ENCODE assay signal across 8 cellular contexts in genomic region chr19:50922316-50922853, GRCh38. TPM values are rescaled to one million over a fixed set of nuclear protein-coding genes. Genes with fewer than 3 reads are reported as not detected.
DNase-seq lines count a peak whose midpoint lies in the region; TF ChIP-seq lines count a peak whose summit lies in the region.

No MANE protein-coding gene starts in this region.

- POLR2A ChIA-PET in SK-N-SH (lab: Yijun Ruan, JAX): interaction anchor here (1.9 kb wide), 1 partner anchor 129 kb away, joined by 5 read pairs; no protein-coding TSS in a partner anchor

- H3K9me3 Mint-ChIP-seq in activated naive CD4-positive, alpha-beta T cell treated with anti-CD3 and anti-CD28 coated beads for 36 hours: no peaks in the 10 kb centered on the region
- H3K9me3 Mint-ChIP-seq in glutamatergic neuron (ENCODE audit: unreplicated experiment): no peaks in the 10 kb centered on the region
- no peaks in the 10 kb centered on the region for H3K9me3 Mint-ChIP-seq in type B pancreatic cell

- peak overlapping the region; percentile 67 to 87 (median 78) for H3K4me2 ChIP-seq in BLaER1 treated with 17β-estradiol and CSF1 and Interleukin-3, amounts not matched to agents 10 nM and 100 nM
- H3K4me2 ChIP-seq in SK-N-SH: no peak overlapping the region
- H3K4me2 ChIP-seq in parathyroid adenoma (ENCODE audit: low read length): no peak overlapping the region

- peak overlapping the region in 2 of 11 experiments; percentile 10 to 22; a peak in 1 of 22 replicates for H3K9ac ChIP-seq in BLaER1 treated with 17β-estradiol and CSF1 and Interleukin-3, amounts not matched to agents 10 nM and 100 nM
- H3K9ac ChIP-seq in SK-N-SH (no peak overlapping the region), parathyroid adenoma (no peak overlapping the region)

- H3K27me3 Mint-ChIP-seq in activated naive CD4-positive, alpha-beta T cell treated with anti-CD3 and anti-CD28 coated beads for 36 hours (ENCODE audit: low read depth): peaks cover 28% of the 10 kb centered on the region
- H3K27me3 Mint-ChIP-seq in glutamatergic neuron (ENCODE audit: unreplicated experiment) (peaks cover 3% of the 10 kb centered on the region), type B pancreatic cell (peaks cover 58% of the 10 kb centered on the region)

- no peaks in the 10 kb centered on the region for H3K36me3 ChIP-seq in BLaER1 treated with 17β-estradiol and CSF1 and Interleukin-3, amounts not matched to agents 10 nM and 100 nM
- H3K36me3 ChIP-seq in SK-N-SH (replicated peaks in 1 of 2; ENCODE audit: control insufficient read depth in 1 of 2, insufficient read depth in 2 of 2, low read length in 1 of 2): no peaks in the 10 kb centered on the region
- H3K36me3 ChIP-seq in parathyroid adenoma (ENCODE audit: control insufficient read depth, insufficient read depth, low read length): no peaks in the 10 kb centered on the region

- no peak overlapping the region for H3K4me3 Mint-ChIP-seq in activated naive CD4-positive, alpha-beta T cell treated with anti-CD3 and anti-CD28 coated beads for 36 hours
- H3K4me3 Mint-ChIP-seq in glutamatergic neuron (ENCODE audit: unreplicated experiment): no peak overlapping the region
- peak overlapping the region; percentile 43 for H3K4me3 Mint-ChIP-seq in type B pancreatic cell

- H2AFZ ChIP-seq in SK-N-SH (ENCODE audit: low read depth) (no peak overlapping the region), parathyroid adenoma (peak overlapping the region; percentile 41)

- TF ChIP-seq CTCF in GM20000 (IDR thresholded peaks at IDR 0.05; ENCODE audit: extremely low read depth, missing control alignments) (peak; percentile 76), SK-N-SH (IDR thresholded peaks at IDR 0.05) (peak; percentile 76), glutamatergic neuron (IDR thresholded peaks at IDR 0.05; ENCODE audit: partially characterized antibody, unreplicated experiment) (peak; percentile 91), parathyroid adenoma (IDR thresholded peaks at IDR 0.05) (peak; percentile 87), type B pancreatic cell (conservative IDR thresholded peaks at IDR 0.05) (peak; percentile 95)

- peaks cover 7% of the 10 kb centered on the region for H3K4me1 Mint-ChIP-seq in activated naive CD4-positive, alpha-beta T cell treated with anti-CD3 and anti-CD28 coated beads for 36 hours (ENCODE audit: low read depth)
- H3K4me1 Mint-ChIP-seq in glutamatergic neuron (ENCODE audit: low read depth, unreplicated experiment) (no peaks in the 10 kb centered on the region), type B pancreatic cell (ENCODE audit: unreplicated experiment) (peaks cover 13% of the 10 kb centered on the region)

- peak; percentile 83 for TF ChIP-seq RAD21 in SK-N-SH (IDR thresholded peaks at IDR 0.05; ENCODE audit: low read length)

- H3K79me2 ChIP-seq in SK-N-SH (ENCODE audit: insufficient read depth) (no peaks in the 10 kb centered on the region), parathyroid adenoma (no peaks in the 10 kb centered on the region)

- H3K36me3 Mint-ChIP-seq in activated naive CD4-positive, alpha-beta T cell treated with anti-CD3 and anti-CD28 coated beads for 36 hours (ENCODE audit: low read depth): no peaks in the 10 kb centered on the region
- H3K36me3 Mint-ChIP-seq in glutamatergic neuron (ENCODE audit: unreplicated experiment) (no peaks in the 10 kb centered on the region), type B pancreatic cell (no peaks in the 10 kb centered on the region)

- WGBS in SK-N-SH (ENCODE audit: low lambda C conversion rate): 11% methylated on average over 9 of the region's 21 CpGs

- no peaks in the 10 kb centered on the region for H3K27me3 ChIP-seq in BLaER1 treated with 17β-estradiol and CSF1 and Interleukin-3, amounts not matched to agents 10 nM and 100 nM
- peaks cover 63% of the 10 kb centered on the region; the same call in 1 of the 2 replicates for H3K27me3 ChIP-seq in SK-N-SH (ENCODE audit: insufficient read depth)
- H3K27me3 ChIP-seq in parathyroid adenoma (ENCODE audit: control insufficient read depth, insufficient read depth, low read length): no peaks in the 10 kb centered on the region

- no peak overlapping the region for H3K4me3 ChIP-seq in BLaER1 treated with 17β-estradiol and CSF1 and Interleukin-3, amounts not matched to agents 10 nM and 100 nM
- H3K4me3 ChIP-seq in SK-N-SH (ENCODE audit: low read depth in 2 of 2, low read length in 1 of 2) (peak overlapping the region in 1 of 2 experiments; percentile 35; a peak in 1 of 4 replicates), parathyroid adenoma (ENCODE audit: low read depth, low read length) (no peak overlapping the region)

- no peaks in the 10 kb centered on the region for H3K9me2 ChIP-seq in SK-N-SH

- H4K20me1 ChIP-seq in BLaER1 treated with 17β-estradiol and CSF1 and Interleukin-3, amounts not matched to agents 10 nM and 100 nM: no peaks in the 10 kb centered on the region
- no peaks in the 10 kb centered on the region for H4K20me1 ChIP-seq in SK-N-SH (ENCODE audit: insufficient read depth)

- H3F3A ChIP-seq in SK-N-SH (replicated peaks; ENCODE audit: insufficient read depth): no peaks in the 10 kb centered on the region

- TF ChIP-seq EP300 in SK-N-SH (IDR thresholded peaks at IDR 0.05; ENCODE audit: borderline replicate concordance in 1 of 2, low read depth in 1 of 2, low read length in 1 of 2): no peak

- no peak overlapping the region for H3K27ac ChIP-seq in BLaER1 treated with 17β-estradiol and CSF1 and Interleukin-3, amounts not matched to agents 10 nM and 100 nM
- H3K27ac ChIP-seq in SK-N-SH (ENCODE audit: low read depth in 2 of 2, low read length in 1 of 2) (no peak overlapping the region), parathyroid adenoma (no peak overlapping the region)

- H3K9me3 ChIP-seq in BLaER1 treated with 17β-estradiol and CSF1 and Interleukin-3, amounts not matched to agents 10 nM and 100 nM (replicated peaks in 1 of 11): no peaks in the 10 kb centered on the region
- H3K9me3 ChIP-seq in SK-N-SH (no peaks in the 10 kb centered on the region), parathyroid adenoma (ENCODE audit: control insufficient read depth, low read length) (no peaks in the 10 kb centered on the region)

- H3K27ac Mint-ChIP-seq in activated naive CD4-positive, alpha-beta T cell treated with anti-CD3 and anti-CD28 coated beads for 36 hours: no peak overlapping the region
- no peak overlapping the region for H3K27ac Mint-ChIP-seq in glutamatergic neuron (ENCODE audit: unreplicated experiment)
- H3K27ac Mint-ChIP-seq in type B pancreatic cell: peak overlapping the region; percentile 66

- CTCF ChIA-PET in SK-N-SH (lab: Yijun Ruan, JAX): interaction anchor here (0.5 to 3.6 kb wide), 42 partner anchors 8 to 670 kb away, joined by 3 to 25 read pairs (median 4); partner anchors contain the start of genes ACP4 and KLK4
- CTCF ChIA-PET in activated naive CD4-positive, alpha-beta T cell treated with anti-CD3 and anti-CD28 coated beads for 36 hours (lab: Charles Lee): interaction anchor here (0.6 to 1.9 kb wide), 25 partner anchors 8 to 389 kb away, joined by 3 to 8 read pairs (median 4); partner anchors contain the start of genes CLEC11A and KLK2

- peak; percentile 85 for DNase-seq in GM20000 (ENCODE audit: low spot score)
- DNase-seq in NCI-H1092 (lab: John Stamatoyannopoulos, UW): peak; percentile 59
- peak; percentile 85 for DNase-seq in SK-N-SH
- DNase-seq in activated naive CD4-positive, alpha-beta T cell treated with anti-CD3 and anti-CD28 coated beads for 36 hours: peak; percentile 88
- DNase-seq in glutamatergic neuron: peak; percentile 82
- peak; percentile 85 for DNase-seq in type B pancreatic cell (ENCODE audit: extremely low spot score, unreplicated experiment)

- intact Hi-C loops in activated naive CD4-positive, alpha-beta T cell treated with anti-CD3 and anti-CD28 coated beads for 36 hours (cut with micrococcal nuclease): loop anchor here (1.0 to 10.0 kb wide), 7 partner anchors 85 to 385 kb away; partner anchors contain the start of gene KLK10

- H3K4me1 ChIP-seq in BLaER1 treated with 17β-estradiol and CSF1 and Interleukin-3, amounts not matched to agents 10 nM and 100 nM: peaks cover 11 to 15% (median 12%) of the 10 kb centered on the region in 10 experiments
- H3K4me1 ChIP-seq in SK-N-SH (ENCODE audit: control insufficient read depth in 1 of 2, insufficient read depth in 2 of 2, low read depth in 1 of 2, low read length in 1 of 2) (no peaks in the 10 kb centered on the region; a peak in 1 of 4 replicates), parathyroid adenoma (peaks cover 3% of the 10 kb centered on the region)

TF ChIP-seq in SK-N-SH, 30 proteins besides CTCF, POLR2A, EP300 and RAD21 (continues in another document):
- peak; percentile 64 for TF ChIP-seq SMC3 (IDR thresholded peaks at IDR 0.05; ENCODE audit: low read depth, low read length)
- TF ChIP-seq ELF1 (IDR thresholded peaks at IDR 0.05): no peak

RNA-seq across cellular contexts. Expression of gene KLK4, which starts 11.2 kb away (rescaled TPM):
- not detected in 2 replicates for polyA plus RNA-seq in SK-N-SH (2012; rRNA removed)
- polyA plus RNA-seq in SK-N-SH (2012; cell fraction: cytosol; rRNA removed): not detected in 2 replicates
- polyA plus RNA-seq in SK-N-SH (2012; cell fraction: nucleus; rRNA removed): not detected in 2 replicates
- not detected for total RNA-seq in activated naive CD4-positive, alpha-beta T cell treated with anti-CD3 and anti-CD28 coated beads for 36 hours
- total RNA-seq in glutamatergic neuron (ENCODE audit: unreplicated experiment) (0.66 TPM), type B pancreatic cell (ENCODE audit: low replicate concordance) (0.46 TPM in 1 of 2 replicates, not detected in the other)

RNA-seq across cellular contexts. Expression of gene KLK5, which starts 30.5 kb away (rescaled TPM):
- polyA plus RNA-seq in SK-N-SH (2012; rRNA removed): not detected in 2 replicates
- not detected in 2 replicates for polyA plus RNA-seq in SK-N-SH (2012; cell fraction: cytosol; rRNA removed)
- not detected in 2 replicates for polyA plus RNA-seq in SK-N-SH (2012; cell fraction: nucleus; rRNA removed)
- total RNA-seq in activated naive CD4-positive, alpha-beta T cell treated with anti-CD3 and anti-CD28 coated beads for 36 hours: not detected
- not detected for total RNA-seq in glutamatergic neuron (ENCODE audit: unreplicated experiment)
- not detected in 2 replicates for total RNA-seq in type B pancreatic cell (ENCODE audit: low replicate concordance)

RNA-seq across cellular contexts. Expression of gene KLK6, which starts 47.0 kb away (rescaled TPM):
- not detected in 2 replicates for polyA plus RNA-seq in SK-N-SH (2012; rRNA removed)
- polyA plus RNA-seq in SK-N-SH (2012; cell fraction: cytosol; rRNA removed): not detected in 2 replicates
- not detected in 2 replicates for polyA plus RNA-seq in SK-N-SH (2012; cell fraction: nucleus; rRNA removed)
- total RNA-seq in activated naive CD4-positive, alpha-beta T cell treated with anti-CD3 and anti-CD28 coated beads for 36 hours: not detected
- total RNA-seq in glutamatergic neuron (ENCODE audit: unreplicated experiment) (not detected), type B pancreatic cell (ENCODE audit: low replicate concordance) (5.0 and 5.5 TPM in 2 replicates)

RNA-seq across cellular contexts. Expression of gene KLK2, which starts 49.1 kb away (rescaled TPM):
- 0.15 and 0.44 TPM in 2 replicates for polyA plus RNA-seq in SK-N-SH (2012; rRNA removed)
- 0.09 and 0.10 TPM in 2 replicates for polyA plus RNA-seq in SK-N-SH (2012; cell fraction: cytosol; rRNA removed)
- polyA plus RNA-seq in SK-N-SH (2012; cell fraction: nucleus; rRNA removed): 1.1 and 2.4 TPM in 2 replicates
- not detected for total RNA-seq in activated naive CD4-positive, alpha-beta T cell treated with anti-CD3 and anti-CD28 coated beads for 36 hours
- total RNA-seq in glutamatergic neuron (ENCODE audit: unreplicated experiment) (not detected), type B pancreatic cell (ENCODE audit: low replicate concordance) (0.43 TPM in 1 of 2 replicates, not detected in the other)

Comparison
In these comparisons a context has a peak if more than half of its experiments do, and no peak if none do; other contexts are left out.
1. H3K4me2 ChIP-seq: peak in BLaER1 treated with 17β-estradiol and CSF1 and Interleukin-3, amounts not matched to agents 10 nM and 100 nM (11 of 11); none in SK-N-SH (single experiment) and parathyroid adenoma (single experiment).
2. Peak in every context shown above with its lines, with median percentiles within 50 percentile points of each other: DNase-seq and CTCF ChIP-seq.